9 cellular contexts compared by ENCODE assay signal in the genomic region with DNA sequence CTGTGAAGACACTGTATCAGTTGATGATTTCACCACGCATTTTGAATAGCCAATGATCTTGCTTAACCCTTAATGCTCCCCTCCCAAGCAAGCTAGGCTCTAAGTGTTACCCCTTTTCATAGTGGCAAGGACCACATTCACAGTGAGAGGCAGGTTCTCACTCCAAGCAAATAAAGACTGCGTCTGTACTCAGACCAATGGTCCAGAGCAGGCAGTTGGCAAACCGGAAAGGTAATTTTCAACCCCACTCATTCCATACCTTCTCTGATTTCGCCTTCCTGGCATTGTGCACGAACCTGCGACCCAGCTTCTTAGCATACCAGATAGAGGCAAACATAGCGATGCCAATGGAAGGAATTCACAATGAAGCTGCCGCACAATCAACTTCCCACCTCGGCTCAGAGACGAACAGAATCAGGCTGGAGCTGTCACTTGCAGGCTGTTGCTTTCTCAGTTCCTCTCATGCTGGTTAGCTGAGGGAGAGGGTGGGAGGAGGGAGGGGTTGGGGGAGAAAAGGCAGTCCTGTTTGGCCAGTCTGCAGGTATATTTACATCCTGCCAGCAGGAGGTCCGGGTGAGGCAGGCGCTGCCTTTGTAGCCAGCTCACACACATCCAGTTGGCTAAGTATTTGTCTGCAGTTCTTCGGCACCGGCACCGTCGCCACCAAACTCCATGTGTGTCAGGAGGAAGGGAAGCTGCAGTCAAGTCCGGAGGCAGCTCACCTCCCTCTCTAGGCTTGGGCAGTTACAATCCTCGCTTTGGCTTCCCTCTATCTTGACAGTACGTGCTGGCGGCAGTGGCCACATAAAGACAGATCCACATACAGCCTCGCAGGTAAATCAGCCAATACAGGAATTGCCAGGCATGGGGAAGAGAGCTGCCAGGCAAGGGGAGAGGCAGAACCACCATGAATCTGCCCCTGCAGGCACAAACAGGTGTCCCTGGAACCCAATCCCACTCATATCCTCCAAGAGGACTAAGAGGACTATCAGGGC.
A peak's percentile ranks its signal among the peaks of the same experiment; 100 is the strongest.
DNase-seq lines count a peak whose midpoint lies in the region; ATAC-seq and TF ChIP-seq lines count a peak whose summit lies in the region.
"Had no signal": no experiment of that assay in that cellular context is flagged by ENCODE, and none has a peak within 500 bp of the region (broad histone marks: within the 10 kb centered on the region; RNA-seq: fewer than 3 reads in every experiment).

No MANE protein-coding gene starts in this region.

- H3K4me3 Mint-ChIP-seq in activated CD4-positive, alpha-beta T cell treated with anti-CD3 and anti-CD28 coated beads for 36 hours: no peak overlapping the region

- no peak for ATAC-seq in Right ventricle myocardium inferior
- peak; percentile 90 for ATAC-seq in HG03135 (IDR thresholded peaks at IDR 0.05; ENCODE audit: unreplicated experiment)
- ATAC-seq in PC-3: 0 out of 2 replicates have a peak, but pooled peaks have one; percentile 13
- ATAC-seq in activated CD4-positive, alpha-beta T cell treated with anti-CD3 and anti-CD28 coated beads for 36 hours: no peak

- H3K27me3 Mint-ChIP-seq in activated CD4-positive, alpha-beta T cell treated with anti-CD3 and anti-CD28 coated beads for 36 hours: no peaks in the 10 kb centered on the region

- no peak overlapping the region for H3K27ac ChIP-seq in PC-3 (ENCODE audit: low read length)
- H3K27ac ChIP-seq: right lobe of liver had no signal

- peak overlapping the region; percentile 47 for H3K4me2 ChIP-seq in PC-3 (ENCODE audit: low read length)

- H3F3A ChIP-seq in PC-3 (ENCODE audit: low read length, unreplicated experiment): no peaks in the 10 kb centered on the region

- H3K4me1 ChIP-seq in PC-3 (ENCODE audit: insufficient read depth, low read length): no peaks in the 10 kb centered on the region
- no peaks in the 10 kb centered on the region for H3K4me1 ChIP-seq in HAP-1
- H3K4me1 ChIP-seq: right lobe of liver had no signal

- H3K9me2 ChIP-seq in PC-3 (replicated peaks; ENCODE audit: low read length): no peaks in the 10 kb centered on the region

- H3K27me3 ChIP-seq in PC-3 (ENCODE audit: low read length) (0 out of 2 replicates have a peak, but pooled peaks cover 6% of the 10 kb centered on the region), HAP-1 (ENCODE audit: low read depth) (no peaks in the 10 kb centered on the region; the same call in 1 of the 2 replicates)
- H3K27me3 ChIP-seq: right lobe of liver had no signal

- H3K9ac ChIP-seq in PC-3 (ENCODE audit: low read length): no peak overlapping the region

- no peaks in the 10 kb centered on the region for H3K4me1 Mint-ChIP-seq in activated CD4-positive, alpha-beta T cell treated with anti-CD3 and anti-CD28 coated beads for 36 hours

- in situ Hi-C loops in HAP-1 (cut with MboI; ENCODE audit: low sequenced_read_pairs): no loop called here

- no TSS peak for BruUV-seq in PC-3 (replicated peaks; lab: Mats Ljungman, UMichigan)

- intact Hi-C loops in Right ventricle myocardium inferior (cut with DNase I) (no loop called here), cardiac septum (cut with DNase I) (no loop called here), PC-3 (cut with micrococcal nuclease) (no loop called here)
- intact Hi-C loops in activated CD4-positive, alpha-beta T cell treated with anti-CD3 and anti-CD28 coated beads for 36 hours (cut with DNase I, micrococcal nuclease): no loop called here

- H3K4me3 ChIP-seq in PC-3 (ENCODE audit: low read length): no peak overlapping the region
- H3K4me3 ChIP-seq in iPS-18c (ENCODE audit: insufficient read depth, low read depth, low read length): peak overlapping the region; percentile 35
- no peak overlapping the region for H3K4me3 ChIP-seq in HAP-1
- H3K4me3 ChIP-seq: right lobe of liver had no signal

- H3K9me3 Mint-ChIP-seq in activated CD4-positive, alpha-beta T cell treated with anti-CD3 and anti-CD28 coated beads for 36 hours (ENCODE audit: low read depth): peaks cover 8% of the 10 kb centered on the region

- H3K79me2 ChIP-seq in PC-3 (ENCODE audit: low read length): no peaks in the 10 kb centered on the region

- CTCF ChIA-PET in PC-3 (lab: Charles Lee): interaction anchor here (0.6 kb wide), 1 partner anchor 97 kb away, joined by 4 read pairs; no protein-coding TSS in a partner anchor
- CTCF ChIA-PET in activated CD4-positive, alpha-beta T cell treated with anti-CD3 and anti-CD28 coated beads for 36 hours (lab: Charles Lee): no interaction called here

- H3K36me3 ChIP-seq in PC-3 (ENCODE audit: low read depth, low read length) (no peaks in the 10 kb centered on the region), HAP-1 (replicated peaks) (no peaks in the 10 kb centered on the region)
- H3K36me3 ChIP-seq: right lobe of liver had no signal

- no peak overlapping the region for H3K27ac Mint-ChIP-seq in activated CD4-positive, alpha-beta T cell treated with anti-CD3 and anti-CD28 coated beads for 36 hours

- TF ChIP-seq CTCF in PC-3 (conservative IDR thresholded peaks at IDR 0.05; ENCODE audit: low read depth, low read length): no peak

- H3K9me3 ChIP-seq in PC-3 (ENCODE audit: low read length) (no peaks in the 10 kb centered on the region; the same call in 1 of the 2 replicates), iPS-18c (ENCODE audit: control insufficient read depth, insufficient read depth, low read length) (no peaks in the 10 kb centered on the region), HAP-1 (no peaks in the 10 kb centered on the region)
- H3K9me3 ChIP-seq: right lobe of liver had no signal

- POLR2A ChIA-PET in PC-3 (lab: Charles Lee; ENCODE audit: unreplicated experiment): no interaction called here
- POLR2A ChIA-PET in activated CD4-positive, alpha-beta T cell treated with anti-CD3 and anti-CD28 coated beads for 36 hours (lab: Charles Lee): interaction anchor here (0.5 kb wide), 1 partner anchor 101 kb away, joined by 3 read pairs; no protein-coding TSS in a partner anchor

- peak; percentile 66 for DNase-seq in Right ventricle myocardium inferior (ENCODE audit: missing footprints)
- no peak for DNase-seq in cardiac septum (ENCODE audit: low spot score)
- DNase-seq in PC-3: peak; percentile 29
- DNase-seq in activated CD4-positive, alpha-beta T cell treated with anti-CD3 and anti-CD28 coated beads for 36 hours: no peak
- DNase-seq in globus pallidus (ENCODE audit: low spot score): no peak
- no peak for DNase-seq in HAP-1 (ENCODE audit: low spot score in 2 of 2)
- DNase-seq: right lobe of liver had no signal

- no peaks in the 10 kb centered on the region for H4K20me1 ChIP-seq in PC-3 (ENCODE audit: low read length)

- no peaks in the 10 kb centered on the region for H3K36me3 Mint-ChIP-seq in activated CD4-positive, alpha-beta T cell treated with anti-CD3 and anti-CD28 coated beads for 36 hours (ENCODE audit: low read depth)

- peak overlapping the region; percentile 47 for H2AFZ ChIP-seq in PC-3 (ENCODE audit: low read length)

Comparison
In these comparisons a context has a peak if more than half of its experiments do, and no peak if none do; other contexts are left out.
1. DNase-seq: peak in Right ventricle myocardium inferior (single experiment) and PC-3 (single experiment); none in cardiac septum (single experiment), activated CD4-positive, alpha-beta T cell treated with anti-CD3 and anti-CD28 coated beads for 36 hours (single experiment), globus pallidus (single experiment) and HAP-1 (0 of 2).
2. ATAC-seq: peak in HG03135 (single experiment) and PC-3 (single experiment); none in Right ventricle myocardium inferior (single experiment) and activated CD4-positive, alpha-beta T cell treated with anti-CD3 and anti-CD28 coated beads for 36 hours (single experiment).